21 cellular contexts compared by ENCODE assay signal in genomic region chr11:8360086-8360828, GRCh38.
A peak's percentile ranks its signal among the peaks of the same experiment; 100 is the strongest.
DNase-seq lines count a peak whose midpoint lies in the region; ATAC-seq and TF ChIP-seq lines count a peak whose summit lies in the region.
"Had no signal": no experiment of that assay in that cellular context is flagged by ENCODE, and none has a peak within 500 bp of the region (broad histone marks: within the 10 kb centered on the region; RNA-seq: fewer than 3 reads in every experiment).

No MANE protein-coding gene starts in this region.

- H3K27ac ChIP-seq in WERI-Rb-1: no peak overlapping the region
- H3K27ac ChIP-seq in gastroesophageal sphincter: no peak overlapping the region
- H3K27ac ChIP-seq: prostate gland, thyroid gland had no signal

- no peak overlapping the region for H3K4me3 ChIP-seq in WERI-Rb-1 (ENCODE audit: low read depth, low read length)
- no peak overlapping the region for H3K4me3 ChIP-seq in gastroesophageal sphincter
- H3K4me3 ChIP-seq: K562, prostate gland, thyroid gland had no signal

- TF ChIP-seq CTCF in WERI-Rb-1 (IDR thresholded peaks at IDR 0.05; ENCODE audit: low read depth, low read length): peak; percentile 58
- TF ChIP-seq CTCF in gastroesophageal sphincter (IDR thresholded peaks at IDR 0.05): no peak
- TF ChIP-seq CTCF in omental fat pad (IDR thresholded peaks at IDR 0.05): no peak

- no peak for TF ChIP-seq POLR2A in gastroesophageal sphincter (IDR thresholded peaks at IDR 0.05)

- TF ChIP-seq EP300 in gastroesophageal sphincter (IDR thresholded peaks at IDR 0.05): no peak

- 69 to 85% methylated on average over 4 to 5 of the region's 9 CpGs for WGBS in gastroesophageal sphincter (ENCODE audit: low coverage in 1 of 2), 2 donors

- H3K9me3 ChIP-seq in WERI-Rb-1 (ENCODE audit: severe bottlenecking): no peaks in the 10 kb centered on the region
- H3K9me3 ChIP-seq in gastroesophageal sphincter: no peaks in the 10 kb centered on the region
- H3K9me3 ChIP-seq: prostate gland, thyroid gland had no signal

- H3K36me3 ChIP-seq in WERI-Rb-1 (no peaks in the 10 kb centered on the region), gastroesophageal sphincter (no peaks in the 10 kb centered on the region)
- H3K36me3 ChIP-seq: prostate gland, thyroid gland had no signal

- intact Hi-C loops in left colon (cut with DNase I, micrococcal nuclease): no loop called here

- DNase-seq in M059J (ENCODE audit: low read depth) (peak; percentile 49), WERI-Rb-1 (peak; percentile 27), left colon (no peak), renal cortical epithelial cell (ENCODE audit: low read depth) (peak; percentile 31), ecto neural progenitor cell (ENCODE audit: low spot score) (no peak), omental fat pad (ENCODE audit: low spot score) (no peak)
- DNase-seq: activated CD4-positive, alpha-beta T cell treated with anti-CD3 and anti-CD28 coated beads for 36 hours; activated naive CD8-positive, alpha-beta T cell treated with anti-CD3 and anti-CD28 coated beads for 36 hours; activated T-cell treated with anti-CD3 and anti-CD28 coated beads, Interleukin-2, amount 50 U/mL, for 72 hours; hypothalamus; islet precursor cell; naive thymus-derived CD4-positive, alpha-beta T cell; NCI-H2171; NCI-H526; Right ventricle myocardium superior; T-cell; thyroid gland had no signal

- H3K4me1 ChIP-seq in gastroesophageal sphincter: peaks cover 0 to 28% (median 0%) of the 10 kb centered on the region in 3 donors
- H3K4me1 ChIP-seq: prostate gland, thyroid gland had no signal

- H3K27me3 ChIP-seq in WERI-Rb-1 (ENCODE audit: insufficient read depth, low read depth, severe bottlenecking): no peaks in the 10 kb centered on the region
- no peaks in the 10 kb centered on the region for H3K27me3 ChIP-seq in gastroesophageal sphincter
- H3K27me3 ChIP-seq: thyroid gland had no signal

- ATAC-seq in left colon (peak; percentile 37), HG03108 (IDR thresholded peaks at IDR 0.05; ENCODE audit: unreplicated experiment) (no peak), gastroesophageal sphincter (no peak), omental fat pad (ENCODE audit: low FRiP score) (no peak)
- ATAC-seq: activated CD4-positive, alpha-beta T cell treated with anti-CD3 and anti-CD28 coated beads for 36 hours; activated T-cell treated with anti-CD3 and anti-CD28 coated beads, Interleukin-2, amount 50 U/mL, for 72 hours; K562; naive thymus-derived CD4-positive, alpha-beta T cell; T-cell had no signal

Comparison
In these comparisons a context has a peak if more than half of its experiments do, and no peak if none do; other contexts are left out.
1. DNase-seq: peak in M059J (single experiment), WERI-Rb-1 (single experiment) and renal cortical epithelial cell (single experiment); none in left colon (0 of 2), ecto neural progenitor cell (single experiment) and omental fat pad (single experiment).